Comparison of ENCODE assay signal across 8 cellular contexts in genomic region chr19:48102870-48103751, GRCh38. TPM values are rescaled to one million over a fixed set of nuclear protein-coding genes. Genes with fewer than 3 reads are reported as not detected.
A peak's percentile ranks its signal among the peaks of the same experiment; 100 is the strongest.
DNase-seq lines count a peak whose midpoint lies in the region; ATAC-seq and TF ChIP-seq lines count a peak whose summit lies in the region.

No MANE protein-coding gene starts in this region.

- H3K9me3 Mint-ChIP-seq in activated CD4-positive, alpha-beta memory T cell treated with anti-CD3 and anti-CD28 coated beads for 36 hours: no peaks in the 10 kb centered on the region
- H3K9me3 Mint-ChIP-seq in stimulated activated effector memory CD8-positive, alpha-beta T cell treated with anti-CD3 and anti-CD28 coated beads, Interleukin-12 subunit alpha, Interleukin-12 subunit beta, amount 100 ng/mL, for 72 hours: no peaks in the 10 kb centered on the region

- peaks cover 0 to 12% (median 10%) of the 10 kb centered on the region in 12 donors for H3K4me1 ChIP-seq in heart left ventricle

- H3K9me3 ChIP-seq in heart left ventricle: no peaks in the 10 kb centered on the region

- CTCF ChIA-PET in activated CD4-positive, alpha-beta memory T cell treated with anti-CD3 and anti-CD28 coated beads for 36 hours (lab: Charles Lee): interaction anchor here (0.8 to 4.0 kb wide), 7 partner anchors 8 to 754 kb away, joined by 3 to 48 read pairs (median 3); partner anchors contain the start of genes DHX34 and PLA2G4C

- H3K27me3 Mint-ChIP-seq in activated CD4-positive, alpha-beta memory T cell treated with anti-CD3 and anti-CD28 coated beads for 36 hours: no peaks in the 10 kb centered on the region

- ATAC-seq in heart left ventricle: no peak
- ATAC-seq in left cardiac atrium: no peak
- peak; percentile 58 for ATAC-seq in stimulated activated effector memory CD8-positive, alpha-beta T cell treated with anti-CD3 and anti-CD28 coated beads, Interleukin-12 subunit alpha, Interleukin-12 subunit beta, amount 100 ng/mL, for 72 hours
- ATAC-seq in GM21576 (IDR thresholded peaks at IDR 0.05; ENCODE audit: unreplicated experiment): no peak
- no peak for ATAC-seq in GM19467 (IDR thresholded peaks at IDR 0.05; ENCODE audit: unreplicated experiment)

- H3K36me3 Mint-ChIP-seq in activated CD4-positive, alpha-beta memory T cell treated with anti-CD3 and anti-CD28 coated beads for 36 hours: peaks cover 9% of the 10 kb centered on the region
- peaks cover 34% of the 10 kb centered on the region for H3K36me3 Mint-ChIP-seq in stimulated activated effector memory CD8-positive, alpha-beta T cell treated with anti-CD3 and anti-CD28 coated beads, Interleukin-12 subunit alpha, Interleukin-12 subunit beta, amount 100 ng/mL, for 72 hours

- no peak overlapping the region for H3K27ac Mint-ChIP-seq in activated CD4-positive, alpha-beta memory T cell treated with anti-CD3 and anti-CD28 coated beads for 36 hours
- no peak overlapping the region for H3K27ac Mint-ChIP-seq in stimulated activated effector memory CD8-positive, alpha-beta T cell treated with anti-CD3 and anti-CD28 coated beads, Interleukin-12 subunit alpha, Interleukin-12 subunit beta, amount 100 ng/mL, for 72 hours

- 69 to 76% (median 73%) methylated on average over 10 to 13 of the region's 13 CpGs for WGBS in heart left ventricle, 4 donors

- POLR2A ChIA-PET in activated CD4-positive, alpha-beta memory T cell treated with anti-CD3 and anti-CD28 coated beads for 36 hours (lab: Charles Lee): interaction anchor here (0.7 kb wide), 1 partner anchor 147 kb away, joined by 3 read pairs; no protein-coding TSS in a partner anchor

- peaks cover 0 to 73% (median 49%) of the 10 kb centered on the region in 9 donors for H3K36me3 ChIP-seq in heart left ventricle

- peaks cover 2% of the 10 kb centered on the region for H3K4me1 Mint-ChIP-seq in activated CD4-positive, alpha-beta memory T cell treated with anti-CD3 and anti-CD28 coated beads for 36 hours (ENCODE audit: low read depth)
- peaks cover 13% of the 10 kb centered on the region for H3K4me1 Mint-ChIP-seq in stimulated activated effector memory CD8-positive, alpha-beta T cell treated with anti-CD3 and anti-CD28 coated beads, Interleukin-12 subunit alpha, Interleukin-12 subunit beta, amount 100 ng/mL, for 72 hours

- no peaks in the 10 kb centered on the region for H3K27me3 ChIP-seq in heart left ventricle

- no peak for DNase-seq in heart left ventricle
- no peak for DNase-seq in left cardiac atrium
- peak; percentile 27 for DNase-seq in NCI-H146 (lab: John Stamatoyannopoulos, UW)
- DNase-seq in activated CD4-positive, alpha-beta memory T cell treated with anti-CD3 and anti-CD28 coated beads for 36 hours: peak; percentile 49
- DNase-seq in germinal center (ENCODE audit: low spot score): peak; percentile 69
- DNase-seq in stimulated activated effector memory CD8-positive, alpha-beta T cell treated with anti-CD3 and anti-CD28 coated beads, Interleukin-12 subunit alpha, Interleukin-12 subunit beta, amount 100 ng/mL, for 72 hours (ENCODE audit: low spot score in 2 of 2): peak; percentile 19 to 71

- H3K4me3 ChIP-seq in heart left ventricle: no peak overlapping the region

- no peak overlapping the region for H3K4me3 Mint-ChIP-seq in activated CD4-positive, alpha-beta memory T cell treated with anti-CD3 and anti-CD28 coated beads for 36 hours
- no peak overlapping the region for H3K4me3 Mint-ChIP-seq in stimulated activated effector memory CD8-positive, alpha-beta T cell treated with anti-CD3 and anti-CD28 coated beads, Interleukin-12 subunit alpha, Interleukin-12 subunit beta, amount 100 ng/mL, for 72 hours

- intact Hi-C loops in heart left ventricle (cut with DNase I) (loop anchor here in 2 of 10 donors (10.0 kb wide), 2 partner anchors 152 to 162 kb away; partner anchors contain the start of gene CARD8 (in 1 of the 2)), left cardiac atrium (cut with DNase I) (no loop called here)
- intact Hi-C loops in activated CD4-positive, alpha-beta memory T cell treated with anti-CD3 and anti-CD28 coated beads for 36 hours (cut with micrococcal nuclease): no loop called here

- no peak for TF ChIP-seq POLR2A in heart left ventricle (IDR thresholded peaks at IDR 0.05)

- H3K27ac ChIP-seq in heart left ventricle: no peak overlapping the region

- TF ChIP-seq CTCF in heart left ventricle (IDR thresholded peaks at IDR 0.05): peak; percentile 31 to 69 (median 52)

RNA-seq across cellular contexts. Expression of gene PLA2G4C, which starts 7.5 kb away (rescaled TPM):
- 10 to 100 TPM; 16.6 to 71.5 (median 41.6) TPM for total RNA-seq in heart left ventricle
- 10 to 100 TPM; 11.0 to 39.0 TPM for polyA plus RNA-seq in heart left ventricle
- total RNA-seq in left cardiac atrium: 10 to 100 TPM; 20.3 to 23.9 TPM
- total RNA-seq in activated CD4-positive, alpha-beta memory T cell treated with anti-CD3 and anti-CD28 coated beads for 36 hours: 10 to 100 TPM; 12.4 to 13.3 TPM

RNA-seq across cellular contexts. Expression of gene CABP5, which starts 59.2 kb away (rescaled TPM):
- total RNA-seq in heart left ventricle (not detected), left cardiac atrium (not detected)
- not detected for polyA plus RNA-seq in heart left ventricle
- not detected for total RNA-seq in activated CD4-positive, alpha-beta memory T cell treated with anti-CD3 and anti-CD28 coated beads for 36 hours

Comparison
In these comparisons a context has a peak if more than half of its experiments do, and no peak if none do; other contexts are left out.
1. DNase-seq: peak in NCI-H146 (single experiment), activated CD4-positive, alpha-beta memory T cell treated with anti-CD3 and anti-CD28 coated beads for 36 hours (single experiment), germinal center (single experiment) and stimulated activated effector memory CD8-positive, alpha-beta T cell treated with anti-CD3 and anti-CD28 coated beads, Interleukin-12 subunit alpha, Interleukin-12 subunit beta, amount 100 ng/mL, for 72 hours (2 of 2); none in heart left ventricle (0 of 5) and left cardiac atrium (single experiment).